Comparison of ENCODE assay signal across 8 cellular contexts in genomic region chr17:35731239-35731931, GRCh38. TPM values are rescaled to one million over a fixed set of nuclear protein-coding genes. Genes with fewer than 3 reads are reported as not detected.
A peak's percentile ranks its signal among the peaks of the same experiment; 100 is the strongest.
DNase-seq lines count a peak whose midpoint lies in the region; ATAC-seq and TF ChIP-seq lines count a peak whose summit lies in the region.

A gene with protein sequence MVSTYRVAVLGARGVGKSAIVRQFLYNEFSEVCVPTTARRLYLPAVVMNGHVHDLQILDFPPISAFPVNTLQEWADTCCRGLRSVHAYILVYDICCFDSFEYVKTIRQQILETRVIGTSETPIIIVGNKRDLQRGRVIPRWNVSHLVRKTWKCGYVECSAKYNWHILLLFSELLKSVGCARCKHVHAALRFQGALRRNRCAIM (plus strand): TSS chr17:35731639. CDS start chr17:35735185, 3,546 bp downstream.

- H3K9me3 ChIP-seq in fibroblast of lung (ENCODE audit: control insufficient read depth, insufficient read depth, low read depth, low read length) = no peaks in the 10 kb centered on the region

- peaks cover 2% of the 10 kb centered on the region for H3K36me3 ChIP-seq in fibroblast of lung (ENCODE audit: control insufficient read depth, insufficient read depth, low read length)

- H3K27ac ChIP-seq in fibroblast of lung (ENCODE audit: insufficient read depth, low read length) = no peak within 1 kb of the TSS

- peaks cover 30% of the 10 kb centered on the region for H3K4me1 Mint-ChIP-seq in stimulated activated naive CD8-positive, alpha-beta T cell treated with anti-CD3 and anti-CD28 coated beads, Interleukin-15, amount 100 ng/mL, for 72 hours

- H4K20me1 ChIP-seq in fibroblast of lung (ENCODE audit: control insufficient read depth, extremely low read depth, insufficient read depth, low read length) = no peaks in the 10 kb centered on the region

- H3K4me1 ChIP-seq in fibroblast of lung (ENCODE audit: control insufficient read depth, extremely low read depth, insufficient read depth, low read length) = peaks cover 5% of the 10 kb centered on the region

- H2AFZ ChIP-seq in fibroblast of lung (ENCODE audit: low read length) = no peak within 1 kb of the TSS

- H3K9me3 Mint-ChIP-seq in stimulated activated naive CD8-positive, alpha-beta T cell treated with anti-CD3 and anti-CD28 coated beads, Interleukin-15, amount 100 ng/mL, for 72 hours = no peaks in the 10 kb centered on the region

- H3K9ac ChIP-seq in fibroblast of lung (ENCODE audit: insufficient read depth, low read length) = no peak within 1 kb of the TSS

- peak; percentile 81 for ATAC-seq in stimulated activated naive CD8-positive, alpha-beta T cell treated with anti-CD3 and anti-CD28 coated beads, Interleukin-15, amount 100 ng/mL, for 72 hours
- ATAC-seq in GM18873 (IDR thresholded peaks at IDR 0.05; ENCODE audit: low FRiP score, unreplicated experiment) = no peak
- no peak for ATAC-seq in HG03571 (IDR thresholded peaks at IDR 0.05; ENCODE audit: unreplicated experiment)

- peak; percentile 68 for DNase-seq in Daoy (ENCODE audit: low read depth)
- DNase-seq in NCI-H2227 (lab: John Stamatoyannopoulos, UW; ENCODE audit: unreplicated experiment) = peak; percentile 55
- DNase-seq in activated T-helper 1 cell treated with Interleukin-2 at 50 U/mL for 16 hours (ENCODE audit: low read depth) = peak; percentile 18
- DNase-seq in fibroblast of lung (ENCODE audit: low read depth in 2 of 2) = peak; percentile 39 to 41
- peak; percentile 39 for DNase-seq in myocyte (ENCODE audit: low read depth)
- DNase-seq in stimulated activated naive CD8-positive, alpha-beta T cell treated with anti-CD3 and anti-CD28 coated beads, Interleukin-15, amount 100 ng/mL, for 72 hours = peak; percentile 41 to 46

- peak within 1 kb of the TSS; percentile 80 to 83 for H3K4me3 Mint-ChIP-seq in stimulated activated naive CD8-positive, alpha-beta T cell treated with anti-CD3 and anti-CD28 coated beads, Interleukin-15, amount 100 ng/mL, for 72 hours

- H3K4me3 ChIP-seq in fibroblast of lung (replicated peaks in 1 of 4; ENCODE audit: control extremely low read depth in 1 of 4, insufficient read depth in 1 of 4, low read depth in 3 of 4, low read length in 4 of 4) = peak within 1 kb of the TSS; percentile 1 to 69 (median 46)

- H3K27ac Mint-ChIP-seq in stimulated activated naive CD8-positive, alpha-beta T cell treated with anti-CD3 and anti-CD28 coated beads, Interleukin-15, amount 100 ng/mL, for 72 hours = peak within 1 kb of the TSS; percentile 66 to 83

- peak within 1 kb of the TSS; percentile 28 for H3K4me2 ChIP-seq in fibroblast of lung (ENCODE audit: extremely low read depth, insufficient read depth, low read length)

- TF ChIP-seq CTCF in fibroblast of lung (conservative IDR thresholded peaks at IDR 0.05 in 1 of 2, IDR thresholded peaks at IDR 0.05 in 1 of 2; ENCODE audit: low read depth in 1 of 2, low read length in 2 of 2) = no peak

- no peaks in the 10 kb centered on the region for H3K79me2 ChIP-seq in fibroblast of lung (ENCODE audit: control insufficient read depth, insufficient read depth, low read length)

- peaks cover 4% of the 10 kb centered on the region for H3K27me3 ChIP-seq in fibroblast of lung (ENCODE audit: control insufficient read depth, insufficient read depth, low read length)

- H3K27me3 Mint-ChIP-seq in stimulated activated naive CD8-positive, alpha-beta T cell treated with anti-CD3 and anti-CD28 coated beads, Interleukin-15, amount 100 ng/mL, for 72 hours = no peaks in the 10 kb centered on the region

RNA-seq across cellular contexts. Expression of the gene that starts here (rescaled TPM):
- 0.39 and 3.5 TPM in 2 replicates for total RNA-seq in Daoy (2014; rRNA removed; shearing (Covaris generic))
- 1.5 and 4.1 TPM in 2 replicates for total RNA-seq in fibroblast of lung
- 0.44 and 0.78 TPM in 2 replicates for polyA plus RNA-seq in fibroblast of lung
- 0.96 and 1.5 TPM in 2 replicates for polyA plus RNA-seq in fibroblast of lung (2012)
- polyA minus RNA-seq in fibroblast of lung (ENCODE audit: low replicate concordance) = 1.4 and 2.6 TPM in 2 replicates
- total RNA-seq in myocyte = 1.1 and 1.3 TPM in 2 replicates
- 1.7 TPM for polyA plus RNA-seq in myocyte (2012)

Comparison
In these comparisons a context has a peak if more than half of its experiments do, and no peak if none do; other contexts are left out.
1. DNase-seq: peak in every context shown above with its lines; median percentile 68 in Daoy; 55 in NCI-H2227; 44 in stimulated activated naive CD8-positive, alpha-beta T cell treated with anti-CD3 and anti-CD28 coated beads, Interleukin-15, amount 100 ng/mL, for 72 hours; 40 in fibroblast of lung; 39 in myocyte; 18 in activated T-helper 1 cell treated with Interleukin-2 at 50 U/mL for 16 hours.